In the genomic region with DNA sequence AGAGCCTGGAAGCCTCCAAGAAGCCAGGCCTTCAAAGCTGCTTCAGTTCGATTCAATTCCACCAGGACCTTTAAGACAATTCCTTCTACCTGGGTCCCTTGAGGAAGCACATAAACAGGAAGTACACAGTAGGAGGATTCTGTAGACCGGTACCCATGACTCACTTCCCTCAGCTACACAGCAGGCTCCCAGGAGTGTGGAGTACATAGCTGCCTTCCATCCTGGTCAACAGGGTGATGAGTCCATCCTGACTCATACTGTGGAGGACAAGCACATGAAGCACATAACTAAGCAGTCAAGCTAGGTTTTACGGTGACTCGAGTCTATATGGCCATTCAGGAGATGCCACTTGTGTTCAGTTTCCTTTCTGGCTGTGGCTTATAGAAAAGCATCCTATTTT, we compare ENCODE assay signal across 15 cellular contexts.
DNase-seq lines count a peak whose midpoint lies in the region; ATAC-seq and TF ChIP-seq lines count a peak whose summit lies in the region.
"Had no signal": no experiment of that assay in that cellular context is flagged by ENCODE, and none has a peak within 500 bp of the region (broad histone marks: within the 10 kb centered on the region; RNA-seq: fewer than 3 reads in every experiment).

No MANE protein-coding gene starts in this region.

- H4K20me1 ChIP-seq in GM23338 (replicated peaks; ENCODE audit: insufficient read depth): no peaks in the 10 kb centered on the region

- ATAC-seq in SK-N-SH treated with all-trans-retinoic acid at 6 μM for 48 hours (peak; percentile 28; the same call in 2 of the 3 replicates), GM23338 (no peak)

- DNase-seq in AG04450 (ENCODE audit: low read depth, low spot score) (peak; percentile 54), HFF-Myc (ENCODE audit: extremely low read depth, low read depth) (peak; percentile 94), fibroblast of mammary gland (ENCODE audit: low read depth) (peak; percentile 99), activated T-cell treated with anti-CD3 and anti-CD28 coated beads for 4 hours (no peak), SHP77 (lab: John Stamatoyannopoulos, UW) (no peak), coronary artery (ENCODE audit: low spot score) (no peak), GM23338 (ENCODE audit: low spot score) (no peak)
- DNase-seq: DND-41; NCI-H1417 treated with DMSO at 0.1 percent for 48 hours; NCI-H524; posterior cingulate gyrus; Right ventricle myocardium superior; stimulated activated CD8-positive, alpha-beta memory T cell treated with anti-CD3 and anti-CD28 coated beads, Interleukin-4, amount 100 ng/mL, for 48 hours had no signal

- H3K4me3 ChIP-seq in AG04450 (ENCODE audit: low read depth, low read length) (no peak overlapping the region), HFF-Myc (replicated peaks; ENCODE audit: low read depth, low read length) (no peak overlapping the region), fibroblast of mammary gland (ENCODE audit: control insufficient read depth, low read depth, low read length) (no peak overlapping the region), coronary artery (no peak overlapping the region), GM23338 (no peak overlapping the region)

- no peaks in the 10 kb centered on the region for H3K79me2 ChIP-seq in GM23338 (replicated peaks; ENCODE audit: insufficient read depth)

- H3K4me1 Mint-ChIP-seq in GM23338: no peaks in the 10 kb centered on the region

- H3K27me3 Mint-ChIP-seq in GM23338 (ENCODE audit: insufficient read depth, low read depth, poor library complexity): peaks cover 6% of the 10 kb centered on the region

- no peaks in the 10 kb centered on the region; the same call in 1 of the 2 replicates for H3K9me2 ChIP-seq in GM23338 (ENCODE audit: insufficient read depth)

- H3K9me3 Mint-ChIP-seq in GM23338: no peaks in the 10 kb centered on the region
- H3K9me3 Mint-ChIP-seq: type B pancreatic cell had no signal

- H3K9me3 ChIP-seq in AG04450 (ENCODE audit: control insufficient read depth, insufficient read depth, low read length): peaks cover 3% of the 10 kb centered on the region; the same call in 1 of the 2 replicates

- H3F3A ChIP-seq in GM23338 (replicated peaks; ENCODE audit: low read depth): no peaks in the 10 kb centered on the region

- H3K4me3 Mint-ChIP-seq in GM23338: no peak overlapping the region
- H3K4me3 Mint-ChIP-seq: type B pancreatic cell had no signal

- no peaks in the 10 kb centered on the region for H3K36me3 Mint-ChIP-seq in GM23338 (ENCODE audit: low read depth)
- H3K36me3 Mint-ChIP-seq: type B pancreatic cell had no signal

- H3K27ac ChIP-seq in AG04450 (ENCODE audit: low read depth, low read length) (no peak overlapping the region), coronary artery (no peak overlapping the region), GM23338 (ENCODE audit: low read depth) (no peak overlapping the region)

- POLR2A ChIA-PET in AG04450 (lab: Yijun Ruan, JAX): interaction anchor here (0.5 kb wide), 1 partner anchor 150 kb away, joined by 3 read pairs; no protein-coding TSS in a partner anchor

- no peak for TF ChIP-seq CTCF in AG04450 (IDR thresholded peaks at IDR 0.05; ENCODE audit: low read depth, low read length)
- no peak for TF ChIP-seq CTCF in HFF-Myc (IDR thresholded peaks at IDR 0.05; ENCODE audit: low read depth, low read length, missing control alignments)
- TF ChIP-seq CTCF in fibroblast of mammary gland (conservative IDR thresholded peaks at IDR 0.05; ENCODE audit: control insufficient read depth, insufficient read depth, low read depth, low read length): no peak
- TF ChIP-seq CTCF in coronary artery (IDR thresholded peaks at IDR 0.05): no peak
- no peak for TF ChIP-seq CTCF in GM23338 (conservative IDR thresholded peaks at IDR 0.05; ENCODE audit: low read depth in 2 of 2)

- CTCF ChIA-PET in AG04450 (lab: Charles Lee): interaction anchor here (0.8 to 2.1 kb wide), 2 partner anchors 183 to 344 kb away, joined by 3 to 9 read pairs; no protein-coding TSS in a partner anchor

- H3K4me1 ChIP-seq in GM23338 (ENCODE audit: insufficient read depth): no peaks in the 10 kb centered on the region

- H3K27me3 ChIP-seq in AG04450 (ENCODE audit: control insufficient read depth, insufficient read depth, low read length) (no peaks in the 10 kb centered on the region), GM23338 (ENCODE audit: insufficient read depth) (0 out of 2 replicates have a peak, but pooled peaks cover 3% of the 10 kb centered on the region)

- H3K27ac Mint-ChIP-seq in GM23338: no peak overlapping the region
- H3K27ac Mint-ChIP-seq: type B pancreatic cell had no signal

- H2AFZ ChIP-seq in GM23338: no peak overlapping the region

- no peaks in the 10 kb centered on the region for H3K36me3 ChIP-seq in GM23338 (ENCODE audit: insufficient read depth)

- H3K4me2 ChIP-seq in GM23338: no peak overlapping the region

TF ChIP-seq in SK-N-SH treated with all-trans-retinoic acid at 6 μM for 48 hours, 23 proteins besides CTCF, POLR2A, EP300 and RAD21:
- TF ChIP-seq CREB5 (CRISPR knock-in tag; IDR thresholded peaks at IDR 0.05; ENCODE audit: low read depth) (no peak), TOX (CRISPR knock-in tag; IDR thresholded peaks at IDR 0.05; ENCODE audit: borderline replicate concordance) (no peak), ISL1 (CRISPR knock-in tag; IDR thresholded peaks at IDR 0.05) (no peak), GLIS3 (CRISPR knock-in tag; IDR thresholded peaks at IDR 0.05) (no peak), PPARA (CRISPR knock-in tag; IDR thresholded peaks at IDR 0.05; ENCODE audit: borderline replicate concordance) (no peak), ZNF8 (CRISPR knock-in tag; IDR thresholded peaks at IDR 0.05) (no peak), ZC3H10 (CRISPR knock-in tag; IDR thresholded peaks at IDR 0.05) (no peak)
- TF ChIP-seq, protein P1, sequence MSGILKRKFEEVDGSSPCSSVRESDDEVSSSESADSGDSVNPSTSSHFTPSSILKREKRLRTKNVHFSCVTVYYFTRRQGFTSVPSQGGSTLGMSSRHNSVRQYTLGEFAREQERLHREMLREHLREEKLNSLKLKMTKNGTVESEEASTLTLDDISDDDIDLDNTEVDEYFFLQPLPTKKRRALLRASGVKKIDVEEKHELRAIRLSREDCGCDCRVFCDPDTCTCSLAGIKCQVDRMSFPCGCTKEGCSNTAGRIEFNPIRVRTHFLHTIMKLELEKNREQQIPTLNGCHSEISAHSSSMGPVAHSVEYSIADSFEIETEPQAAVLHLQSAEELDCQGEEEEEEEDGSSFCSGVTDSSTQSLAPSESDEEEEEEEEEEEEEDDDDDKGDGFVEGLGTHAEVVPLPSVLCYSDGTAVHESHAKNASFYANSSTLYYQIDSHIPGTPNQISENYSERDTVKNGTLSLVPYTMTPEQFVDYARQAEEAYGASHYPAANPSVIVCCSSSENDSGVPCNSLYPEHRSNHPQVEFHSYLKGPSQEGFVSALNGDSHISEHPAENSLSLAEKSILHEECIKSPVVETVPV (CRISPR knock-in tag; IDR thresholded peaks at IDR 0.05): no peak
TF ChIP-seq in SK-N-SH treated with all-trans-retinoic acid at 6 μM for 48 hours: peak in this region for 0.

TF ChIP-seq in GM23338, 12 proteins besides CTCF, POLR2A, EP300 and RAD21 (continues in another document):
- TF ChIP-seq NANOG (IDR thresholded peaks at IDR 0.05; ENCODE audit: borderline replicate concordance) (no peak), EZH2phosphoT487 (IDR thresholded peaks at IDR 0.05; ENCODE audit: unreplicated experiment) (no peak), STAT1 (IDR thresholded peaks at IDR 0.05; ENCODE audit: unreplicated experiment) (no peak), POLR2AphosphoS5 (IDR thresholded peaks at IDR 0.05; ENCODE audit: low read depth) (no peak), ZNF331 (CRISPR knock-in tag; IDR thresholded peaks at IDR 0.05; ENCODE audit: low read depth) (no peak), EZH2 (IDR thresholded peaks at IDR 0.05; ENCODE audit: low read depth, unreplicated experiment) (no peak), REST (IDR thresholded peaks at IDR 0.05; ENCODE audit: unreplicated experiment) (no peak), JUNB (IDR thresholded peaks at IDR 0.05; ENCODE audit: unreplicated experiment) (no peak), ZNF114 (CRISPR knock-in tag; IDR thresholded peaks at IDR 0.05) (no peak), CREB1 (CRISPR knock-in tag; IDR thresholded peaks at IDR 0.05; ENCODE audit: low read depth) (no peak)
- TF ChIP-seq, protein P2, sequence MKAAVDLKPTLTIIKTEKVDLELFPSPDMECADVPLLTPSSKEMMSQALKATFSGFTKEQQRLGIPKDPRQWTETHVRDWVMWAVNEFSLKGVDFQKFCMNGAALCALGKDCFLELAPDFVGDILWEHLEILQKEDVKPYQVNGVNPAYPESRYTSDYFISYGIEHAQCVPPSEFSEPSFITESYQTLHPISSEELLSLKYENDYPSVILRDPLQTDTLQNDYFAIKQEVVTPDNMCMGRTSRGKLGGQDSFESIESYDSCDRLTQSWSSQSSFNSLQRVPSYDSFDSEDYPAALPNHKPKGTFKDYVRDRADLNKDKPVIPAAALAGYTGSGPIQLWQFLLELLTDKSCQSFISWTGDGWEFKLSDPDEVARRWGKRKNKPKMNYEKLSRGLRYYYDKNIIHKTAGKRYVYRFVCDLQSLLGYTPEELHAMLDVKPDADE (IDR thresholded peaks at IDR 0.05): no peak

Comparison
In these comparisons a context has a peak if more than half of its experiments do, and no peak if none do; other contexts are left out.
1. DNase-seq: peak in AG04450 (single experiment), HFF-Myc (single experiment) and fibroblast of mammary gland (single experiment); none in activated T-cell treated with anti-CD3 and anti-CD28 coated beads for 4 hours (single experiment), SHP77 (0 of 2), coronary artery (single experiment) and GM23338 (single experiment).